10 cellular contexts compared by ENCODE assay signal in the genomic region with DNA sequence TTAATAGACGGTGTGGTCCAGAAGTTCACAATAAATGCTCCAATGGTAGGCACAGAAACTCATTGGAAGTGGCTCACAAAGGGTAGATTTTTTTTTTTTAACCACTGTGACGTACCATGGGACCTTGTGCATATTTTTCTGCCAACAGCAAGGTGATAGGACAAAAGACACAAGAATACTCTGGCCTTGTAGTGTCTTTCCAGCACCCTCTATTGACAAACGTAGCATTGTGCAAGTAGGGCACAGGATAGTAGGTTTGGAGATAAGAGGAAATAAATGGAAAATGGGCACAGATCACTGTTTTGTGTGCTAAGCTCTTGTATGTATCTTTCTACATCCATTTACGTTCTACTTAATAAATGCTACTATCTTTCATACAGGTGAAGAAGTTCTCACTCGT.
DNase-seq lines count a peak whose midpoint lies in the region; ATAC-seq and TF ChIP-seq lines count a peak whose summit lies in the region.
"Had no signal": no experiment of that assay in that cellular context is flagged by ENCODE, and none has a peak within 500 bp of the region (broad histone marks: within the 10 kb centered on the region; RNA-seq: fewer than 3 reads in every experiment).

No MANE protein-coding gene starts in this region.

- H3K4me3 ChIP-seq in WERI-Rb-1 (ENCODE audit: low read depth, low read length) = no peak overlapping the region
- H3K4me3 ChIP-seq: skin epidermis had no signal

- no peaks in the 10 kb centered on the region for H3K36me3 ChIP-seq in WERI-Rb-1

- H3K9me3 ChIP-seq in WERI-Rb-1 (ENCODE audit: severe bottlenecking) = no peaks in the 10 kb centered on the region

- no peak overlapping the region for H3K27ac ChIP-seq in WERI-Rb-1
- H3K27ac ChIP-seq: skin epidermis had no signal

- no peaks in the 10 kb centered on the region for H3K4me1 Mint-ChIP-seq in activated CD8-positive, alpha-beta memory T cell treated with anti-CD3 and anti-CD28 coated beads, Interleukin-2, amount 10 ng/mL, durations not matched to agents 7 days and 5 days

- no peaks in the 10 kb centered on the region for H3K27me3 Mint-ChIP-seq in activated CD8-positive, alpha-beta memory T cell treated with anti-CD3 and anti-CD28 coated beads, Interleukin-2, amount 10 ng/mL, durations not matched to agents 7 days and 5 days

- ATAC-seq in left lobe of liver (peak; percentile 97), sciatic nerve (no peak), HG03571 (IDR thresholded peaks at IDR 0.05; ENCODE audit: unreplicated experiment) (no peak)
- ATAC-seq in stimulated activated naive CD8-positive, alpha-beta T cell treated with anti-CD3 and anti-CD28 coated beads, Interleukin-15, Interleukin-2, amounts not matched to agents 100 U/mL and 50 U/mL, for 24 hours = no peak
- no peak for ATAC-seq in activated CD8-positive, alpha-beta memory T cell treated with anti-CD3 and anti-CD28 coated beads, Interleukin-2, amount 10 ng/mL, durations not matched to agents 7 days and 5 days

- no peak overlapping the region for H3K4me3 Mint-ChIP-seq in activated CD8-positive, alpha-beta memory T cell treated with anti-CD3 and anti-CD28 coated beads, Interleukin-2, amount 10 ng/mL, durations not matched to agents 7 days and 5 days

- DNase-seq in COLO829 (ENCODE audit: low spot score) (peak; percentile 5), M059J (ENCODE audit: low read depth) (peak; percentile 12), WERI-Rb-1 (peak; percentile 47), left lobe of liver (ENCODE audit: low spot score) (peak; percentile 59), sciatic nerve (ENCODE audit: low spot score) (no peak)
- DNase-seq in stimulated activated naive CD8-positive, alpha-beta T cell treated with anti-CD3 and anti-CD28 coated beads, Interleukin-15, Interleukin-2, amounts not matched to agents 100 U/mL and 50 U/mL, for 24 hours = no peak
- no peak for DNase-seq in activated CD8-positive, alpha-beta memory T cell treated with anti-CD3 and anti-CD28 coated beads, Interleukin-2, amount 10 ng/mL, durations not matched to agents 7 days and 5 days
- DNase-seq: activated CD8-positive, alpha-beta memory T cell treated with anti-CD3 and anti-CD28 coated beads, Interleukin-2, amount 50 U/mL, for 48 hours had no signal

- no peaks in the 10 kb centered on the region for H3K36me3 Mint-ChIP-seq in activated CD8-positive, alpha-beta memory T cell treated with anti-CD3 and anti-CD28 coated beads, Interleukin-2, amount 10 ng/mL, durations not matched to agents 7 days and 5 days

- H3K9me3 Mint-ChIP-seq in activated CD8-positive, alpha-beta memory T cell treated with anti-CD3 and anti-CD28 coated beads, Interleukin-2, amount 10 ng/mL, durations not matched to agents 7 days and 5 days (ENCODE audit: low read depth) = peaks cover 7% of the 10 kb centered on the region

- no peak overlapping the region for H3K27ac Mint-ChIP-seq in activated CD8-positive, alpha-beta memory T cell treated with anti-CD3 and anti-CD28 coated beads, Interleukin-2, amount 10 ng/mL, durations not matched to agents 7 days and 5 days

- H3K27me3 ChIP-seq in WERI-Rb-1 (ENCODE audit: insufficient read depth, low read depth, severe bottlenecking) = no peaks in the 10 kb centered on the region

- CTCF ChIA-PET in activated CD8-positive, alpha-beta memory T cell treated with anti-CD3 and anti-CD28 coated beads, Interleukin-2, amount 10 ng/mL, durations not matched to agents 7 days and 5 days (lab: Charles Lee) = no interaction called here

- intact Hi-C loops in sciatic nerve (cut with DNase I) = no loop called here

- peak; percentile 87 for TF ChIP-seq CTCF in WERI-Rb-1 (IDR thresholded peaks at IDR 0.05; ENCODE audit: low read depth, low read length)

Comparison
In these comparisons a context has a peak if more than half of its experiments do, and no peak if none do; other contexts are left out.
1. DNase-seq: peak in COLO829 (single experiment), M059J (single experiment), WERI-Rb-1 (single experiment) and left lobe of liver (single experiment); none in stimulated activated naive CD8-positive, alpha-beta T cell treated with anti-CD3 and anti-CD28 coated beads, Interleukin-15, Interleukin-2, amounts not matched to agents 100 U/mL and 50 U/mL, for 24 hours (single experiment), sciatic nerve (single experiment) and activated CD8-positive, alpha-beta memory T cell treated with anti-CD3 and anti-CD28 coated beads, Interleukin-2, amount 10 ng/mL, durations not matched to agents 7 days and 5 days (single experiment).